Comparison of ENCODE assay signal across 1 cellular context in genomic region chr4:99634742-99635360, GRCh38.
TF ChIP-seq lines count a peak whose summit lies in the region.

No MANE protein-coding gene starts in this region.

TF ChIP-seq in H1, 55 proteins besides CTCF, POLR2A, EP300 and RAD21:
- TF ChIP-seq E2F6 (IDR thresholded peaks at IDR 0.05) (no peak), CREB1 (IDR thresholded peaks at IDR 0.05) (no peak), POLR2AphosphoS5 (IDR thresholded peaks at IDR 0.05; ENCODE audit: low read depth, low read length) (no peak), CHD2 (IDR thresholded peaks at IDR 0.05; ENCODE audit: low read length) (no peak), ATF2 (IDR thresholded peaks at IDR 0.05; ENCODE audit: low read length) (no peak), TAF7 (optimal IDR thresholded peaks at IDR 0.05; ENCODE audit: borderline replicate concordance, low read depth, low read length) (no peak), TBP (IDR thresholded peaks at IDR 0.05; ENCODE audit: low read depth, low read length) (no peak), SP1 (IDR thresholded peaks at IDR 0.05; ENCODE audit: low read depth, low read length) (no peak), MAFK (IDR thresholded peaks at IDR 0.05; ENCODE audit: low read depth, low read length) (no peak), PHF8 (conservative IDR thresholded peaks at IDR 0.05; ENCODE audit: low read depth, low read length) (no peak), EGR1 (IDR thresholded peaks at IDR 0.05; ENCODE audit: borderline replicate concordance, low read depth, low read length) (no peak), JUND (IDR thresholded peaks at IDR 0.05; ENCODE audit: low read length) (no peak)
